Comparison of ENCODE assay signal across 1 cellular context in the genomic region with DNA sequence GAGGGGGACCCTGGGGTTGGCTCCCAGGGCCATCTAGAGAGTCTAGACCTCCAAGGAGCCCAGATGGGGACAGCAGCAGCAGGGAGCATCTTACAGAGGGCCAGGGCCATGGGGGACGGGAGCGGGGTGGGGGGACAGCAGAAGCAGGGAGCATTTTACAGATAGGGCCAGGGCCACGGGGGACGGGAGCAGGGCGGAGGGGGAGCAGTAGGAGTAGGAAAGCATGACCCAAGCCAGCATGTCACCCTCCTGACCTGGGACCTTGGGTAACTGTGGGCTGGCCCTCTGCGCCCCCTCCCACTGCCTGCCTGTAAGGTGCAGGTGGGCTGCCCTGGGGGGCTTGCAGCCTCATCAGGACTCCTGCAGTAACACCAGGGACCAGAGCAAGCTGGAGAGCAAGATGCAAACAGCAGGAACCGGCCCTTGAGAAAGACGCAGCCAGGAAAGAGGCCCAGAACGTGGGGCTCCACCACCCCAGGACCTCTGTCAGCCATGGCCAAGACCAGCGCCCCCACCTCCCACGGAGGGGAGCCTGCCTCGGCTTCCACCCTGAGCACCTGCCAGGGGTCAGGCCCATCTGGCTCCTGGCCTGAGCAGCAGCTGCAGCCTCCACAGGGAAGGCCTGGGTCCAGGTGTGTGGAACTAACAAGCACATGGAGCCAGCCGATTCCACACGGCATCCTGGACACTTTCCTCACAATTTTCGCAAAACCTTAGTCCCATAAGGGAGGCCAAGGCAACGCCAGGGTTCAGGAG.
TF ChIP-seq lines count a peak whose summit lies in the region.

No MANE protein-coding gene starts in this region.

TF ChIP-seq in HEK293, 187 proteins besides CTCF, POLR2A, EP300 and RAD21 (continued from another document):
- TF ChIP-seq, protein P1, sequence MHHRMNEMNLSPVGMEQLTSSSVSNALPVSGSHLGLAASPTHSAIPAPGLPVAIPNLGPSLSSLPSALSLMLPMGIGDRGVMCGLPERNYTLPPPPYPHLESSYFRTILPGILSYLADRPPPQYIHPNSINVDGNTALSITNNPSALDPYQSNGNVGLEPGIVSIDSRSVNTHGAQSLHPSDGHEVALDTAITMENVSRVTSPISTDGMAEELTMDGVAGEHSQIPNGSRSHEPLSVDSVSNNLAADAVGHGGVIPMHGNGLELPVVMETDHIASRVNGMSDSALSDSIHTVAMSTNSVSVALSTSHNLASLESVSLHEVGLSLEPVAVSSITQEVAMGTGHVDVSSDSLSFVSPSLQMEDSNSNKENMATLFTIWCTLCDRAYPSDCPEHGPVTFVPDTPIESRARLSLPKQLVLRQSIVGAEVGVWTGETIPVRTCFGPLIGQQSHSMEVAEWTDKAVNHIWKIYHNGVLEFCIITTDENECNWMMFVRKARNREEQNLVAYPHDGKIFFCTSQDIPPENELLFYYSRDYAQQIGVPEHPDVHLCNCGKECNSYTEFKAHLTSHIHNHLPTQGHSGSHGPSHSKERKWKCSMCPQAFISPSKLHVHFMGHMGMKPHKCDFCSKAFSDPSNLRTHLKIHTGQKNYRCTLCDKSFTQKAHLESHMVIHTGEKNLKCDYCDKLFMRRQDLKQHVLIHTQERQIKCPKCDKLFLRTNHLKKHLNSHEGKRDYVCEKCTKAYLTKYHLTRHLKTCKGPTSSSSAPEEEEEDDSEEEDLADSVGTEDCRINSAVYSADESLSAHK (tag by site-specific recombination; IDR thresholded peaks at IDR 0.05), result no peak
- TF ChIP-seq ZNF354C (tag by site-specific recombination; IDR thresholded peaks at IDR 0.05; ENCODE audit: borderline replicate concordance, low read depth) (no peak), ZNF510 (tag by site-specific recombination; IDR thresholded peaks at IDR 0.05; ENCODE audit: insufficient replicate concordance) (no peak), PRDM1 (tag by site-specific recombination; IDR thresholded peaks at IDR 0.05) (no peak), ZSCAN30 (tag by site-specific recombination; IDR thresholded peaks at IDR 0.05) (no peak), SP2 (tag by site-specific recombination; IDR thresholded peaks at IDR 0.05) (no peak), ZNF529 (tag by site-specific recombination; IDR thresholded peaks at IDR 0.05; ENCODE audit: insufficient replicate concordance) (no peak), ZNF664 (tag by site-specific recombination; IDR thresholded peaks at IDR 0.05) (no peak), ZNF596 (tag by site-specific recombination; IDR thresholded peaks at IDR 0.05) (no peak), ZNF169 (tag by site-specific recombination; IDR thresholded peaks at IDR 0.05) (no peak), ZBTB21 (tag by site-specific recombination; IDR thresholded peaks at IDR 0.05) (no peak), FEZF1 (tag by site-specific recombination; IDR thresholded peaks at IDR 0.05) (no peak), ZNF610 (tag by site-specific recombination; IDR thresholded peaks at IDR 0.05; ENCODE audit: borderline replicate concordance) (no peak)
